In the genomic region with DNA sequence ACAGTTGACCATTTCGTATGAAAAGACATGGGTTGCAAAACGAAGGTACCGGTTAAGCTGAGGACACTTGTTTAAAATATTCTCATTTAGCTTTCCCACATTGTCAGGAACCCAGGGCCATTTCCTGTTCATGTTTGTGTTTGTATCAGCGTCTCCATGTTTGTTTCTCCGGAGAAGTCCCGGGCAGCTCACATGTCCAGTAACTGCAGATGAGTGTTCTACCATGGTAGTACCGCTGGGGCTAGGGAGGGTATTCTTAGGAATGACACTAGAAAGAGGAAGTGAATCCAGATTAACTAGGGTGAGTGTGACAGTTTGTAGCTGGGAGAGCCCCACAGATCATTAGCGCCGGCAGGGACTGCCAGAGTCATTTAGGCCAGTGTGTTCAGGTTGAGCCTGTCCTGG, we compare ENCODE assay signal across 10 cellular contexts. TPM values are rescaled to one million over a fixed set of nuclear protein-coding genes. Genes with fewer than 3 reads are reported as not detected.
DNase-seq lines count a peak whose midpoint lies in the region; ATAC-seq, FAIRE-seq and TF ChIP-seq lines count a peak whose summit lies in the region.
"Had no signal": no experiment of that assay in that cellular context is flagged by ENCODE, and none has a peak within 500 bp of the region (broad histone marks: within the 10 kb centered on the region; RNA-seq: fewer than 3 reads in every experiment).

No MANE protein-coding gene starts in this region.

- ATAC-seq in GM21529 (IDR thresholded peaks at IDR 0.05; ENCODE audit: unreplicated experiment) (peak; percentile 94), HG03565 (IDR thresholded peaks at IDR 0.05; ENCODE audit: unreplicated experiment) (peak; percentile 58), left cardiac atrium (no peak)

- intact Hi-C loops in left cardiac atrium (cut with DNase I) = no loop called here

- no peak for TF ChIP-seq POLR2A in GM12891 (IDR thresholded peaks at IDR 0.05; ENCODE audit: low read depth, low read length)

- FAIRE-seq in GM12891 (lab: Jason Lieb, UNC) (peak; percentile 57), HTR-8/SVneo (lab: Jason Lieb, UNC) (no peak)
- FAIRE-seq: urothelium cell line had no signal

- DNase-seq in GM12891 (ENCODE audit: insufficient read length, low spot score) = peak; percentile 37
- DNase-seq in ecto neural progenitor cell (ENCODE audit: low spot score) = peak; percentile 29
- DNase-seq in H4 (ENCODE audit: low spot score) = no peak
- DNase-seq in left cardiac atrium = no peak
- DNase-seq in HTR-8/SVneo (ENCODE audit: insufficient read length, low spot score) = no peak
- DNase-seq in DMS79 treated with DMSO at 0.1 percent for 48 hours (lab: John Stamatoyannopoulos, UW) = no peak
- DNase-seq: stimulated activated CD4-positive, alpha-beta T cell treated with anti-CD3 and anti-CD28 coated beads, Interleukin-1b, Interleukin-23, amount 100 ng/mL, for 48 hours had no signal

TF ChIP-seq in GM12891, 5 proteins besides CTCF, POLR2A, EP300 and RAD21:
- TF ChIP-seq PAX5 (IDR thresholded peaks at IDR 0.05; ENCODE audit: insufficient read depth, low read length, severe bottlenecking) (no peak), POLR2AphosphoS5 (IDR thresholded peaks at IDR 0.05; ENCODE audit: low read depth, low read length) (no peak), TAF1 (IDR thresholded peaks at IDR 0.05; ENCODE audit: low read depth, low read length) (no peak), SPI1 (IDR thresholded peaks at IDR 0.05; ENCODE audit: low read depth, low read length) (peak; percentile 99), POU2F2 (IDR thresholded peaks at IDR 0.05; ENCODE audit: low read depth, low read length) (no peak)

RNA-seq across cellular contexts. Expression of a gene that starts 50.0 kb away (rescaled TPM):
- 181 TPM for polyA plus RNA-seq in GM12891 (2012; ENCODE audit: low read depth, missing spikeins)
- total RNA-seq in H4 (2014; rRNA removed; shearing (Covaris generic)) = 13.0 and 13.1 TPM in 2 replicates
- 10 to 100 TPM; 48.3 to 58.8 TPM for total RNA-seq in left cardiac atrium

Comparison
In these comparisons a context has a peak if more than half of its experiments do, and no peak if none do; other contexts are left out.
1. DNase-seq: peak in GM12891 (single experiment) and ecto neural progenitor cell (single experiment); none in H4 (single experiment), left cardiac atrium (single experiment), HTR-8/SVneo (single experiment) and DMS79 treated with DMSO at 0.1 percent for 48 hours (single experiment).
2. ATAC-seq: peak in GM21529 (single experiment) and HG03565 (single experiment); none in left cardiac atrium (0 of 2).